17 cellular contexts compared by ENCODE assay signal in the genomic region with DNA sequence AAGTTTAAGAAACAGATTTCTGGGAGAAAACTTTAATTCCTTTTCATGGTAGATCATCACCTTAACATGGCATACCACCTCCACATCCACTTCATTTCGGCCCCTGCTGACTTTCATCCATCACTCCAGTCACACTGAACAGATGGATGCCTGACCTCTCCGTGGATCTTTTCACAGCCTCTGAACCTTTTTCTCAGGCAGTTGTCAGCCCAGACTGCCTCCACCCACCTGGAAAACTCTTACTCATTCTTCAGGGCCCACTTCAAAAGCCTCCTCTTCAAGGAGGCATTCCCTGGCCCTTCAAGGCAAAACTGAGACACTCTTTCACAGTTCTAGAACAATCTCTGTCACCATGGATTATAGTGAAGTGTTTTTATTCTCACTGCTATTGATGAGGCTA. TPM values are rescaled to one million over a fixed set of nuclear protein-coding genes. Genes with fewer than 3 reads are reported as not detected.
DNase-seq lines count a peak whose midpoint lies in the region; ATAC-seq and TF ChIP-seq lines count a peak whose summit lies in the region.
"Had no signal": no experiment of that assay in that cellular context is flagged by ENCODE, and none has a peak within 500 bp of the region (broad histone marks: within the 10 kb centered on the region; RNA-seq: fewer than 3 reads in every experiment).

No MANE protein-coding gene starts in this region.

- no peak overlapping the region for H3K27ac ChIP-seq in HEK293 (ENCODE audit: extremely low read depth, low read depth, low read length)
- no peak overlapping the region for H3K27ac ChIP-seq in left lung
- H3K27ac ChIP-seq: cardiac muscle cell, gastrocnemius medialis, lower lobe of right lung, upper lobe of right lung had no signal

- H3K9me3 ChIP-seq in HEK293 (ENCODE audit: control insufficient read depth, insufficient read depth, low read depth, low read length) (no peaks in the 10 kb centered on the region), left lung (no peaks in the 10 kb centered on the region)
- H3K9me3 ChIP-seq: gastrocnemius medialis, lower lobe of right lung, upper lobe of right lung had no signal

- no peak overlapping the region for H3K4me3 Mint-ChIP-seq in activated naive CD8-positive, alpha-beta T cell treated with anti-CD3 and anti-CD28 coated beads, Interleukin-2, amount 50 U/mL, for 24 hours
- H3K4me3 Mint-ChIP-seq: activated naive CD4-positive, alpha-beta T cell treated with anti-CD3 and anti-CD28 coated beads for 36 hours had no signal

- H3K27ac Mint-ChIP-seq in activated naive CD8-positive, alpha-beta T cell treated with anti-CD3 and anti-CD28 coated beads, Interleukin-2, amount 50 U/mL, for 24 hours = peak overlapping the region; percentile 21
- H3K27ac Mint-ChIP-seq: activated naive CD4-positive, alpha-beta T cell treated with anti-CD3 and anti-CD28 coated beads for 36 hours had no signal

- H3K36me3 Mint-ChIP-seq in activated naive CD8-positive, alpha-beta T cell treated with anti-CD3 and anti-CD28 coated beads, Interleukin-2, amount 50 U/mL, for 24 hours (ENCODE audit: low read depth) = peaks cover 30% of the 10 kb centered on the region

- no peak for TF ChIP-seq CTCF in HEK293 (tag by site-specific recombination; IDR thresholded peaks at IDR 0.05)
- TF ChIP-seq CTCF in left lung (IDR thresholded peaks at IDR 0.05) = no peak

- H3K4me1 ChIP-seq in HEK293 (ENCODE audit: control insufficient read depth, insufficient read depth, low read length) (peaks cover 5% of the 10 kb centered on the region), left lung (peaks cover 0 to 6% of the 10 kb centered on the region in 2 donors)
- H3K4me1 ChIP-seq: gastrocnemius medialis, lower lobe of right lung, upper lobe of right lung had no signal

- DNase-seq in A172 (ENCODE audit: low spot score) (peak; percentile 35), left lung (no peak), DMS 273 treated with DMSO at 0.1 percent for 48 hours (lab: John Stamatoyannopoulos, UW) (no peak), NCI-H82 (lab: John Stamatoyannopoulos, UW) (no peak)
- no peak for DNase-seq in activated naive CD8-positive, alpha-beta T cell treated with anti-CD3 and anti-CD28 coated beads, Interleukin-2, amount 50 U/mL, for 24 hours
- DNase-seq: activated naive CD4-positive, alpha-beta T cell treated with anti-CD3 and anti-CD28 coated beads for 36 hours; COR-L47; gastrocnemius medialis; H7; lower lobe of right lung; NCI-H2029 treated with DMSO at 0.1 percent for 48 hours; NCI-H748 treated with DMSO at 0.1 percent for 48 hours; upper lobe of right lung had no signal

- ATAC-seq in activated naive CD8-positive, alpha-beta T cell treated with anti-CD3 and anti-CD28 coated beads, Interleukin-2, amount 50 U/mL, for 24 hours = peak; percentile 31
- ATAC-seq in left lung (peak; percentile 58), HG03469 (IDR thresholded peaks at IDR 0.05; ENCODE audit: unreplicated experiment) (no peak), GM18873 (IDR thresholded peaks at IDR 0.05; ENCODE audit: low FRiP score, unreplicated experiment) (no peak)
- ATAC-seq: gastrocnemius medialis, lower lobe of right lung, upper lobe of right lung had no signal

- no peaks in the 10 kb centered on the region for H3K9me3 Mint-ChIP-seq in activated naive CD8-positive, alpha-beta T cell treated with anti-CD3 and anti-CD28 coated beads, Interleukin-2, amount 50 U/mL, for 24 hours
- H3K9me3 Mint-ChIP-seq: activated naive CD4-positive, alpha-beta T cell treated with anti-CD3 and anti-CD28 coated beads for 36 hours had no signal

- H3K27me3 Mint-ChIP-seq in activated naive CD8-positive, alpha-beta T cell treated with anti-CD3 and anti-CD28 coated beads, Interleukin-2, amount 50 U/mL, for 24 hours = no peaks in the 10 kb centered on the region

- intact Hi-C loops in left lung (cut with DNase I) = no loop called here

- POLR2A ChIA-PET in HEK293 (lab: Yijun Ruan, JAX) = no interaction called here

- H3K27me3 ChIP-seq in left lung = no peaks in the 10 kb centered on the region
- H3K27me3 ChIP-seq: cardiac muscle cell, gastrocnemius medialis, upper lobe of right lung had no signal

- peaks cover 38% of the 10 kb centered on the region for H3K4me1 Mint-ChIP-seq in activated naive CD8-positive, alpha-beta T cell treated with anti-CD3 and anti-CD28 coated beads, Interleukin-2, amount 50 U/mL, for 24 hours

- H3K4me3 ChIP-seq in HEK293 (ENCODE audit: low read depth, low read length) (no peak overlapping the region), left lung (no peak overlapping the region)
- H3K4me3 ChIP-seq: cardiac muscle cell, gastrocnemius medialis, lower lobe of right lung, upper lobe of right lung had no signal

- CTCF ChIA-PET in HEK293 (lab: Yijun Ruan, JAX) = interaction anchor here (0.7 kb wide), 1 partner anchor 505 kb away, joined by 3 read pairs; no protein-coding TSS in a partner anchor

- H3K36me3 ChIP-seq in HEK293 (ENCODE audit: control insufficient read depth in 2 of 2, insufficient read depth in 1 of 2, low read length in 2 of 2) = peaks cover 0 to 12% of the 10 kb centered on the region in 2 experiments
- peaks cover 0 to 15% of the 10 kb centered on the region in 2 donors for H3K36me3 ChIP-seq in left lung
- H3K36me3 ChIP-seq: cardiac muscle cell had no signal

TF ChIP-seq in HEK293, 187 proteins besides CTCF, POLR2A, EP300 and RAD21:
- no peak for TF ChIP-seq ZNF155 (tag by site-specific recombination; IDR thresholded peaks at IDR 0.05)
- TF ChIP-seq FEZF1 (tag by site-specific recombination; IDR thresholded peaks at IDR 0.05) = peak; percentile 64
- no peak for TF ChIP-seq ZNF701 (tag by site-specific recombination; IDR thresholded peaks at IDR 0.05)
- no peak for TF ChIP-seq ZNF324 (tag by site-specific recombination; IDR thresholded peaks at IDR 0.05)
- no peak for TF ChIP-seq ZNF292 (tag by site-specific recombination; IDR thresholded peaks at IDR 0.05; ENCODE audit: borderline replicate concordance, low read depth)
- peak; percentile 43 for TF ChIP-seq ZFHX2 (tag by site-specific recombination; conservative IDR thresholded peaks at IDR 0.05)
- no peak for TF ChIP-seq ZNF600 (tag by site-specific recombination; IDR thresholded peaks at IDR 0.05)
- TF ChIP-seq, protein P1, sequence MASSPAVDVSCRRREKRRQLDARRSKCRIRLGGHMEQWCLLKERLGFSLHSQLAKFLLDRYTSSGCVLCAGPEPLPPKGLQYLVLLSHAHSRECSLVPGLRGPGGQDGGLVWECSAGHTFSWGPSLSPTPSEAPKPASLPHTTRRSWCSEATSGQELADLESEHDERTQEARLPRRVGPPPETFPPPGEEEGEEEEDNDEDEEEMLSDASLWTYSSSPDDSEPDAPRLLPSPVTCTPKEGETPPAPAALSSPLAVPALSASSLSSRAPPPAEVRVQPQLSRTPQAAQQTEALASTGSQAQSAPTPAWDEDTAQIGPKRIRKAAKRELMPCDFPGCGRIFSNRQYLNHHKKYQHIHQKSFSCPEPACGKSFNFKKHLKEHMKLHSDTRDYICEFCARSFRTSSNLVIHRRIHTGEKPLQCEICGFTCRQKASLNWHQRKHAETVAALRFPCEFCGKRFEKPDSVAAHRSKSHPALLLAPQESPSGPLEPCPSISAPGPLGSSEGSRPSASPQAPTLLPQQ (tag by site-specific recombination; IDR thresholded peaks at IDR 0.05) = 0 out of 2 replicates have a peak, but pooled peaks have one; percentile 30
- TF ChIP-seq ZBTB17 (tag by site-specific recombination; IDR thresholded peaks at IDR 0.05) = peak; percentile 29; the same call in 1 of the 2 replicates
- TF ChIP-seq EGR2 (tag by site-specific recombination; IDR thresholded peaks at IDR 0.05; ENCODE audit: low read depth) = peak; percentile 59
- TF ChIP-seq, protein P2, sequence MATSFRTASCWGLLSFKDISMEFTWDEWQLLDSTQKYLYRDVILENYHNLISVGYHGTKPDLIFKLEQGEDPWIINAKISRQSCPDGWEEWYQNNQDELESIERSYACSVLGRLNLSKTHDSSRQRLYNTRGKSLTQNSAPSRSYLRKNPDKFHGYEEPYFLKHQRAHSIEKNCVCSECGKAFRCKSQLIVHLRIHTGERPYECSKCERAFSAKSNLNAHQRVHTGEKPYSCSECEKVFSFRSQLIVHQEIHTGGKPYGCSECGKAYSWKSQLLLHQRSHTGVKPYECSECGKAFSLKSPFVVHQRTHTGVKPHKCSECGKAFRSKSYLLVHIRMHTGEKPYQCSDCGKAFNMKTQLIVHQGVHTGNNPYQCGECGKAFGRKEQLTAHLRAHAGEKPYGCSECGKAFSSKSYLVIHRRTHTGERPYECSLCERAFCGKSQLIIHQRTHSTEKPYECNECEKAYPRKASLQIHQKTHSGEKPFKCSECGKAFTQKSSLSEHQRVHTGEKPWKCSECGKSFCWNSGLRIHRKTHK (tag by site-specific recombination; IDR thresholded peaks at IDR 0.05) = no peak
- peak; percentile 67 for TF ChIP-seq ZFP3 (tag by site-specific recombination; IDR thresholded peaks at IDR 0.05; ENCODE audit: low read depth)
- TF ChIP-seq ZNF423 (tag by site-specific recombination; IDR thresholded peaks at IDR 0.05) = no peak
TF ChIP-seq in HEK293: peak in this region for 6.

RNA-seq across cellular contexts. Expression of a gene that starts 52.9 kb away (rescaled TPM):
- total RNA-seq in A172 (2014; rRNA removed; shearing (Covaris generic)) = 19.4 and 20.7 TPM in 2 replicates
- total RNA-seq in left lung = 10 to 100 TPM; 14.5 to 15.0 TPM

Comparison
In these comparisons a context has a peak if more than half of its experiments do, and no peak if none do; other contexts are left out.
1. ATAC-seq: peak in activated naive CD8-positive, alpha-beta T cell treated with anti-CD3 and anti-CD28 coated beads, Interleukin-2, amount 50 U/mL, for 24 hours (single experiment) and left lung (single experiment); none in HG03469 (single experiment) and GM18873 (single experiment).